Comparison of ENCODE assay signal across 11 cellular contexts in genomic region chr2:62216616-62217015, GRCh38. TPM values are rescaled to one million over a fixed set of nuclear protein-coding genes. Genes with fewer than 3 reads are reported as not detected.
DNase-seq lines count a peak whose midpoint lies in the region; ATAC-seq and TF ChIP-seq lines count a peak whose summit lies in the region.
"Had no signal": no experiment of that assay in that cellular context is flagged by ENCODE, and none has a peak within 500 bp of the region (broad histone marks: within the 10 kb centered on the region; RNA-seq: fewer than 3 reads in every experiment).

No MANE protein-coding gene starts in this region.

- TF ChIP-seq POLR2A in breast epithelium (IDR thresholded peaks at IDR 0.05), result no peak
- TF ChIP-seq POLR2A in thyroid gland (IDR thresholded peaks at IDR 0.05), result no peak

- intact Hi-C loops in activated CD4-positive, alpha-beta T cell treated with anti-CD3 and anti-CD28 coated beads, Interleukin-2, amount 10 ng/mL, durations not matched to agents 24 days and 14 days (cut with micrococcal nuclease), result loop anchor here (2.0 kb wide), 1 partner anchor 14 kb away; no protein-coding TSS in a partner anchor
- intact Hi-C loops in breast epithelium (cut with DNase I; ENCODE audit: low total_unique reads) (no loop called here), thyroid gland (cut with DNase I) (no loop called here)

- no peak for TF ChIP-seq CTCF in breast epithelium (IDR thresholded peaks at IDR 0.05)
- TF ChIP-seq CTCF in liver (IDR thresholded peaks at IDR 0.05; ENCODE audit: low read depth, low read length, missing input control), result no peak
- no peak for TF ChIP-seq CTCF in thyroid gland (IDR thresholded peaks at IDR 0.05)

- peak overlapping the region; percentile 32 for H3K27ac Mint-ChIP-seq in activated CD4-positive, alpha-beta T cell treated with anti-CD3 and anti-CD28 coated beads, Interleukin-2, amount 10 ng/mL, durations not matched to agents 24 days and 14 days

- H3K36me3 Mint-ChIP-seq in activated CD4-positive, alpha-beta T cell treated with anti-CD3 and anti-CD28 coated beads, Interleukin-2, amount 10 ng/mL, durations not matched to agents 24 days and 14 days (ENCODE audit: low read depth), result peaks cover 46% of the 10 kb centered on the region

- no peak overlapping the region for H3K4me3 Mint-ChIP-seq in activated CD4-positive, alpha-beta T cell treated with anti-CD3 and anti-CD28 coated beads, Interleukin-2, amount 10 ng/mL, durations not matched to agents 24 days and 14 days

- peaks cover 68% of the 10 kb centered on the region for H3K4me1 Mint-ChIP-seq in activated CD4-positive, alpha-beta T cell treated with anti-CD3 and anti-CD28 coated beads, Interleukin-2, amount 10 ng/mL, durations not matched to agents 24 days and 14 days

- peak overlapping the region; percentile 68 to 91 for H3K27ac ChIP-seq in breast epithelium
- H3K27ac ChIP-seq in liver (ENCODE audit: low read depth in 1 of 2, low read length in 2 of 2), result peak overlapping the region; percentile 21 to 44
- H3K27ac ChIP-seq in thyroid gland, result peak overlapping the region; percentile 20 to 64 (median 51)

- H3K27me3 Mint-ChIP-seq in activated CD4-positive, alpha-beta T cell treated with anti-CD3 and anti-CD28 coated beads, Interleukin-2, amount 10 ng/mL, durations not matched to agents 24 days and 14 days, result no peaks in the 10 kb centered on the region

- no peak overlapping the region for H3K9ac ChIP-seq in liver (ENCODE audit: low read depth in 1 of 2, low read length in 2 of 2)

- peaks cover 3% of the 10 kb centered on the region for H3K9me3 Mint-ChIP-seq in activated CD4-positive, alpha-beta T cell treated with anti-CD3 and anti-CD28 coated beads, Interleukin-2, amount 10 ng/mL, durations not matched to agents 24 days and 14 days

- H3K4me1 ChIP-seq in breast epithelium (peaks cover 9 to 17% of the 10 kb centered on the region in 2 donors), liver (ENCODE audit: control insufficient read depth in 4 of 4, insufficient read depth in 4 of 4, low read length in 3 of 4) (peaks cover 6 to 26% (median 15%) of the 10 kb centered on the region in 4 donors), thyroid gland (peaks cover 18 to 71% of the 10 kb centered on the region in 2 donors)

- DNase-seq in activated CD4-positive, alpha-beta T cell treated with anti-CD3 and anti-CD28 coated beads, Interleukin-2, amount 10 ng/mL, durations not matched to agents 24 days and 14 days, result no peak
- DNase-seq in activated CD4-positive, alpha-beta T cell treated with anti-CD3 and anti-CD28 coated beads for 48 hours, result no peak
- DNase-seq in breast epithelium (ENCODE audit: low spot score in 2 of 2) (no peak), thyroid gland (no peak), Ammon's horn (ENCODE audit: low spot score) (no peak)
- DNase-seq: GOT3, NCI-H510A had no signal

- H3K9me3 ChIP-seq in breast epithelium (no peaks in the 10 kb centered on the region), liver (ENCODE audit: control insufficient read depth in 4 of 4, low read length in 3 of 4) (no peaks in the 10 kb centered on the region), thyroid gland (no peaks in the 10 kb centered on the region)

- H3K36me3 ChIP-seq in breast epithelium, result no peaks in the 10 kb centered on the region
- no peaks in the 10 kb centered on the region for H3K36me3 ChIP-seq in liver (ENCODE audit: control insufficient read depth in 4 of 4, insufficient read depth in 3 of 4, low read depth in 1 of 4, low read length in 3 of 4)
- H3K36me3 ChIP-seq in thyroid gland, result no peaks in the 10 kb centered on the region

- TF ChIP-seq RAD21 in liver (IDR thresholded peaks at IDR 0.05), result no peak

- no peaks in the 10 kb centered on the region for H3K27me3 ChIP-seq in breast epithelium
- H3K27me3 ChIP-seq in liver (ENCODE audit: control insufficient read depth in 4 of 4, insufficient read depth in 4 of 4, low read length in 3 of 4), result no peaks in the 10 kb centered on the region
- no peaks in the 10 kb centered on the region for H3K27me3 ChIP-seq in thyroid gland
- H3K27me3 ChIP-seq: BLaER1 treated with 17β-estradiol and CSF1 and Interleukin-3, amounts not matched to agents 10 nM and 100 nM had no signal

- H3K4me3 ChIP-seq in breast epithelium (no peak overlapping the region), liver (ENCODE audit: low read depth in 1 of 3, low read length in 3 of 3) (no peak overlapping the region), thyroid gland (replicated peaks in 1 of 3) (no peak overlapping the region)
- H3K4me3 ChIP-seq: BLaER1 treated with 17β-estradiol and CSF1 and Interleukin-3, amounts not matched to agents 10 nM and 100 nM had no signal

- 81% methylated on average over 8 of the region's 8 CpGs for WGBS in liver
- WGBS in thyroid gland, 2 donors, result 80 to 85% methylated on average over 8 of the region's 8 CpGs

- ATAC-seq in GM21447 (IDR thresholded peaks at IDR 0.05; ENCODE audit: unreplicated experiment) (no peak), HG03460 (IDR thresholded peaks at IDR 0.05; ENCODE audit: unreplicated experiment) (no peak)

TF ChIP-seq in liver, 16 proteins besides CTCF, POLR2A, EP300 and RAD21:
- TF ChIP-seq FOXA2 (IDR thresholded peaks at IDR 0.05) (no peak), NR2F2 (IDR thresholded peaks at IDR 0.05) (peak; percentile 74), TAF1 (conservative IDR thresholded peaks at IDR 0.05) (no peak), HNF4A (conservative IDR thresholded peaks at IDR 0.05) (peak in 1 of 2 donors; percentile 32), EGR1 (IDR thresholded peaks at IDR 0.05; ENCODE audit: low read depth in 2 of 2) (no peak), ATF3 (IDR thresholded peaks at IDR 0.05) (no peak), JUND (IDR thresholded peaks at IDR 0.05) (peak; percentile 24 to 46), SP1 (IDR thresholded peaks at IDR 0.05) (no peak), GABPA (IDR thresholded peaks at IDR 0.05 in 1 of 2, conservative IDR thresholded peaks at IDR 0.05 in 1 of 2) (no peak)

RNA-seq across cellular contexts. Expression of gene B3GNT2, which starts 20.7 kb away (rescaled TPM):
- total RNA-seq in activated CD4-positive, alpha-beta T cell treated with anti-CD3 and anti-CD28 coated beads, Interleukin-2, amount 10 ng/mL, durations not matched to agents 24 days and 14 days, result 30.4 and 30.9 TPM in 2 replicates
- total RNA-seq in breast epithelium (10 to 100 TPM; 16.3 to 39.5 (median 25.6) TPM), liver (10 to 100 TPM; 19.4 to 20.2 TPM), thyroid gland (10 to 100 TPM; 18.9 to 37.1 (median 27.3) TPM)
- polyA plus RNA-seq in liver, result 1 to 10 TPM; 6.4 to 9.0 TPM
